ENCODE assay signal across 22 cellular contexts in genomic region chr13:37473035-37473434, GRCh38.
DNase-seq lines count a peak whose midpoint lies in the region; ATAC-seq and TF ChIP-seq lines count a peak whose summit lies in the region.
"Had no signal": no experiment of that assay in that cellular context is flagged by ENCODE, and none has a peak within 500 bp of the region (broad histone marks: within the 10 kb centered on the region; RNA-seq: fewer than 3 reads in every experiment).

No MANE protein-coding gene starts in this region.

- no peak for ATAC-seq in SK-N-SH treated with all-trans-retinoic acid at 6 μM for 48 hours
- ATAC-seq: A549; activated T-helper 17 cell treated with anti-CD3 and anti-CD28 coated beads, Interleukin-2, amount 50 U/mL, for 72 hours; left cardiac atrium had no signal

- no peak overlapping the region for H3K4me2 ChIP-seq in SK-N-SH
- H3K4me2 ChIP-seq: A549 had no signal

- H3K9me3 ChIP-seq in SK-N-SH = no peaks in the 10 kb centered on the region
- H3K9me3 ChIP-seq: A549, transverse colon had no signal

- no peak for TF ChIP-seq EP300 in SK-N-SH (IDR thresholded peaks at IDR 0.05; ENCODE audit: borderline replicate concordance in 1 of 2, low read depth in 1 of 2, low read length in 1 of 2)

- TF ChIP-seq RAD21 in SK-N-SH (IDR thresholded peaks at IDR 0.05; ENCODE audit: low read length) = no peak

- WGBS in SK-N-SH (ENCODE audit: low lambda C conversion rate) = 11% methylated on average over 5 of the region's 5 CpGs

- H3K9me2 ChIP-seq in SK-N-SH = no peaks in the 10 kb centered on the region

- H3K9ac ChIP-seq in SK-N-SH = no peak overlapping the region

- H3K36me3 ChIP-seq in SK-N-SH (replicated peaks in 1 of 2; ENCODE audit: control insufficient read depth in 1 of 2, insufficient read depth in 2 of 2, low read length in 1 of 2) = no peaks in the 10 kb centered on the region
- H3K36me3 ChIP-seq: cardiac muscle cell, transverse colon had no signal

- no peak overlapping the region for H2AFZ ChIP-seq in SK-N-SH (ENCODE audit: low read depth)

- no peak for TF ChIP-seq POLR2A in NB4 (IDR thresholded peaks at IDR 0.05; ENCODE audit: extremely low read depth, insufficient read length)

- no peaks in the 10 kb centered on the region for H3K27me3 ChIP-seq in SK-N-SH (ENCODE audit: insufficient read depth)
- H3K27me3 ChIP-seq: cardiac muscle cell, transverse colon had no signal

- POLR2A ChIA-PET in SK-N-SH (lab: Yijun Ruan, JAX) = no interaction called here

- H3F3A ChIP-seq in SK-N-SH (replicated peaks; ENCODE audit: insufficient read depth) = peaks cover 7% of the 10 kb centered on the region

- H3K27ac ChIP-seq in SK-N-SH (ENCODE audit: low read depth in 2 of 2, low read length in 1 of 2) = no peak overlapping the region
- H3K27ac ChIP-seq: A549, cardiac muscle cell, transverse colon, VCaP had no signal

- H4K20me1 ChIP-seq in SK-N-SH (ENCODE audit: insufficient read depth) = no peaks in the 10 kb centered on the region

- H3K4me1 ChIP-seq in SK-N-SH (ENCODE audit: control insufficient read depth in 1 of 2, insufficient read depth in 2 of 2, low read depth in 1 of 2, low read length in 1 of 2) = peaks cover 0 to 8% of the 10 kb centered on the region in 2 experiments; a peak in 2 of 4 replicates
- H3K4me1 ChIP-seq: A549, transverse colon had no signal

- DNase-seq in SK-N-SH = peak; percentile 2
- DNase-seq in NB4 (ENCODE audit: low read depth) = peak; percentile 10
- DNase-seq in epithelial cell of proximal tubule (ENCODE audit: low read depth) = no peak
- DNase-seq in DMS79 treated with DMSO at 0.1 percent for 48 hours (lab: John Stamatoyannopoulos, UW) = no peak
- DNase-seq in NCI-H1930 (lab: John Stamatoyannopoulos, UW) = no peak
- no peak for DNase-seq in cerebellum (ENCODE audit: low spot score)
- DNase-seq in NCI-H2171 (lab: John Stamatoyannopoulos, UW) = no peak
- DNase-seq: activated CD8-positive, alpha-beta memory T cell treated with anti-CD3 and anti-CD28 coated beads for 24 hours; CD8-positive, alpha-beta memory T cell; hypothalamus; left cardiac atrium; NCI-H1092 treated with DMSO at 0.1 percent for 48 hours; NCI-H774; nephron progenitor cell; stimulated activated CD4-positive, alpha-beta T cell treated with anti-CD3 and anti-CD28 coated beads, Interleukin-15, amount 100 ng/mL, for 24 hours; stimulated activated naive CD4-positive, alpha-beta T cell treated with Interleukin-2 at 50 U/mL for 16 hours; transverse colon had no signal

- no peak overlapping the region for H3K4me3 ChIP-seq in SK-N-SH (ENCODE audit: low read depth in 2 of 2, low read length in 1 of 2)
- no peak overlapping the region for H3K4me3 ChIP-seq in NB4 (ENCODE audit: low read depth, low read length)
- H3K4me3 ChIP-seq in epithelial cell of proximal tubule (ENCODE audit: low read depth, low read length) = no peak overlapping the region
- H3K4me3 ChIP-seq: A549, cardiac muscle cell, transverse colon had no signal

- peak; percentile 36; the same call in 1 of the 2 replicates for TF ChIP-seq CTCF in SK-N-SH (IDR thresholded peaks at IDR 0.05)
- TF ChIP-seq CTCF in NB4 (IDR thresholded peaks at IDR 0.05; ENCODE audit: low read depth, low read length) = peak; percentile 19
- TF ChIP-seq CTCF in epithelial cell of proximal tubule (conservative IDR thresholded peaks at IDR 0.05; ENCODE audit: low read depth, low read length) = peak; percentile 28

- H3K79me2 ChIP-seq in SK-N-SH (ENCODE audit: insufficient read depth) = no peaks in the 10 kb centered on the region

- CTCF ChIA-PET in SK-N-SH (lab: Yijun Ruan, JAX) = no interaction called here

TF ChIP-seq in SK-N-SH, 30 proteins besides CTCF, POLR2A, EP300 and RAD21:
- TF ChIP-seq ZBTB33 (IDR thresholded peaks at IDR 0.05; ENCODE audit: borderline replicate concordance, low read depth) (no peak), MXI1 (IDR thresholded peaks at IDR 0.05; ENCODE audit: low read depth, low read length) (no peak), NRF1 (IDR thresholded peaks at IDR 0.05; ENCODE audit: low read depth, low read length) (no peak), ELF1 (IDR thresholded peaks at IDR 0.05) (no peak), USF1 (IDR thresholded peaks at IDR 0.05; ENCODE audit: borderline replicate concordance, low read depth) (no peak), GABPA (IDR thresholded peaks at IDR 0.05; ENCODE audit: low read depth) (no peak), TAF1 (IDR thresholded peaks at IDR 0.05; ENCODE audit: borderline replicate concordance, low read depth, low read length) (no peak), YY1 (IDR thresholded peaks at IDR 0.05; ENCODE audit: low read depth) (no peak)

TF ChIP-seq in SK-N-SH treated with all-trans-retinoic acid at 6 μM for 48 hours, 23 proteins besides CTCF, POLR2A, EP300 and RAD21 (continues in another document):
- TF ChIP-seq OSR1 (CRISPR knock-in tag; IDR thresholded peaks at IDR 0.05) = no peak
- TF ChIP-seq ARNTL (CRISPR knock-in tag; IDR thresholded peaks at IDR 0.05; ENCODE audit: borderline replicate concordance, low read depth) = no peak
- TF ChIP-seq BACH2 (CRISPR knock-in tag; IDR thresholded peaks at IDR 0.05; ENCODE audit: borderline replicate concordance) = no peak
- no peak for TF ChIP-seq CSRNP3 (CRISPR knock-in tag; IDR thresholded peaks at IDR 0.05)
- TF ChIP-seq ZNF565 (CRISPR knock-in tag; conservative IDR thresholded peaks at IDR 0.05; ENCODE audit: low read depth) = no peak
- TF ChIP-seq TSHZ2 (CRISPR knock-in tag; IDR thresholded peaks at IDR 0.05) = no peak
- TF ChIP-seq ESRRG (CRISPR knock-in tag; IDR thresholded peaks at IDR 0.05) = no peak
- TF ChIP-seq CREB5 (CRISPR knock-in tag; IDR thresholded peaks at IDR 0.05; ENCODE audit: low read depth) = no peak
- TF ChIP-seq PATZ1 (CRISPR knock-in tag; IDR thresholded peaks at IDR 0.05; ENCODE audit: borderline replicate concordance) = no peak

Comparison
In these comparisons a context has a peak if more than half of its experiments do, and no peak if none do; other contexts are left out.
1. DNase-seq: peak in SK-N-SH (single experiment) and NB4 (single experiment); none in epithelial cell of proximal tubule (single experiment), DMS79 treated with DMSO at 0.1 percent for 48 hours (single experiment), NCI-H1930 (0 of 2), cerebellum (single experiment) and NCI-H2171 (single experiment).
2. Peak in every context shown above with its lines, with median percentiles within 50 percentile points of each other: CTCF ChIP-seq.